16 cellular contexts compared by ENCODE assay signal in the genomic region with DNA sequence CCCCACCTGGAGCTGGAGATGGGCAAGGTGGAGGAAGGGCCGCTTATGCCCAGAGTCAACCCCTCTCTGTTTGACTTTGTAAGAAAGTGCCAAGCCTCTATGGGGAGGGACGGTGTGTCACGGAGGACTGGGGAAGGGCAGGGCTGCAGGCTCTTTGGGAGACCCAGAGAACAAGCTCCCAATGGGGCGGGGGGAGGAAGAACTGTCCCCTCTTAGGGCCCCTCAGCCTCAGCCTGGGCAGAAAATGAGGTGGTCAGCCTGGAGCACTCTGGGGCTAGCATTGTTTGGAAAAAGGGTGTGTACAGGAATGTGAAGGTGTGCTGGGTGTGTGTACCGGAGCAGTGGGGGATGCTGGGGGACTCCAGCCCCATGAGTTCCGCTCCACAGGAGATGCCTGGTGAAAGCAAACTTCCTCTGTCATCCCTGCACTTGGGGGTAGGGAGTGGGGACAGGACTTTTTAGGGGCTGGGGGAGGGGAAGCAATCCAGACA. TPM values are rescaled to one million over a fixed set of nuclear protein-coding genes. Genes with fewer than 3 reads are reported as not detected.
DNase-seq lines count a peak whose midpoint lies in the region; ATAC-seq, FAIRE-seq and TF ChIP-seq lines count a peak whose summit lies in the region.
"Had no signal": no experiment of that assay in that cellular context is flagged by ENCODE, and none has a peak within 500 bp of the region (broad histone marks: within the 10 kb centered on the region; RNA-seq: fewer than 3 reads in every experiment).

No MANE protein-coding gene starts in this region.

- FAIRE-seq in small intestine (lab: Jason Lieb, UNC) (no peak), RCC 7860 (lab: Jason Lieb, UNC) (no peak)

- peaks cover 73% of the 10 kb centered on the region for H3K4me1 Mint-ChIP-seq in WTC11

- peak overlapping the region; percentile 83 for H3K4me3 ChIP-seq in HUES6 (ENCODE audit: low read depth, low read length)
- H3K4me3 ChIP-seq in small intestine (ENCODE audit: low read depth in 1 of 2, low read length in 2 of 2): no peak overlapping the region

- H3K9me3 ChIP-seq in HUES6 (ENCODE audit: control insufficient read depth, insufficient read depth, low read depth, low read length) (no peaks in the 10 kb centered on the region), small intestine (ENCODE audit: control insufficient read depth, low read depth) (no peaks in the 10 kb centered on the region)

- H3K9me3 Mint-ChIP-seq in WTC11: no peaks in the 10 kb centered on the region

- H3K4me3 Mint-ChIP-seq in WTC11: peak overlapping the region; percentile 88
- H3K4me3 Mint-ChIP-seq: activated naive CD8-positive, alpha-beta T cell had no signal

- no peaks in the 10 kb centered on the region for H3K27me3 ChIP-seq in HUES6 (ENCODE audit: control insufficient read depth, insufficient read depth, low read length)
- H3K27me3 ChIP-seq in small intestine (ENCODE audit: control insufficient read depth in 2 of 2, insufficient read depth in 2 of 2, low read length in 2 of 2): no peaks in the 10 kb centered on the region

- H3K27ac ChIP-seq in HUES6 (ENCODE audit: low read depth, low read length) (peak overlapping the region; percentile 34; the same call in 1 of the 2 replicates), small intestine (ENCODE audit: low read depth in 1 of 2, low read length in 1 of 2) (peak overlapping the region; percentile 97 to 99)

- H3K36me3 Mint-ChIP-seq in WTC11: peaks cover 6% of the 10 kb centered on the region; the same call in 1 of the 2 replicates
- H3K36me3 Mint-ChIP-seq: activated naive CD8-positive, alpha-beta T cell had no signal

- peak overlapping the region; percentile 21 for H3K9ac ChIP-seq in HUES6 (ENCODE audit: low read length)

- no peak for TF ChIP-seq CTCF in WTC11 (IDR thresholded peaks at IDR 0.05)

- CTCF ChIA-PET in WTC11 (lab: Charles Lee): interaction anchor here (1.5 to 4.8 kb wide), 5 partner anchors 20 to 79 kb away, joined by 4 to 23 read pairs (median 14); a partner anchor contains a TSS

- POLR2A ChIA-PET in WTC11 (lab: Charles Lee): no interaction called here

- H3K27me3 Mint-ChIP-seq in WTC11 (ENCODE audit: low read depth): peaks cover 3% of the 10 kb centered on the region; the same call in 1 of the 2 replicates

- peaks cover 64% of the 10 kb centered on the region for H3K4me1 ChIP-seq in HUES6 (ENCODE audit: control insufficient read depth, insufficient read depth, low read length)
- H3K4me1 ChIP-seq in small intestine (ENCODE audit: control insufficient read depth in 2 of 2, insufficient read depth in 1 of 2, low read depth in 1 of 2, low read length in 1 of 2): peaks cover 0 to 3% of the 10 kb centered on the region in 2 donors

- H3K27ac Mint-ChIP-seq in WTC11: peak overlapping the region; percentile 80
- H3K27ac Mint-ChIP-seq: activated naive CD8-positive, alpha-beta T cell had no signal

- peaks cover 8% of the 10 kb centered on the region for H3K36me3 ChIP-seq in HUES6 (ENCODE audit: control insufficient read depth, insufficient read depth, low read length)
- H3K36me3 ChIP-seq in small intestine (ENCODE audit: control insufficient read depth in 2 of 2, insufficient read depth in 2 of 2, low read length in 2 of 2): peaks cover 0 to 4% of the 10 kb centered on the region in 2 donors

- no peak; the same call in none of the 2 replicates for ATAC-seq in WTC11

- DNase-seq in WTC11 (ENCODE audit: low spot score) (no peak), kidney tubule cell (ENCODE audit: low spot score) (peak; percentile 57), small intestine (peak; percentile 65), SKM-1 treated with dmso at 0.1 percent for 144 hours (lab: John Stamatoyannopoulos, UW; ENCODE audit: unreplicated experiment) (no peak), RCC 7860 (ENCODE audit: low spot score) (no peak), mesenteric fat pad (ENCODE audit: low spot score) (no peak), NCI-H128 (lab: John Stamatoyannopoulos, UW; ENCODE audit: unreplicated experiment) (no peak)
- DNase-seq: C1 segment of cervical spinal cord; hippocampal formation; stimulated activated CD4-positive, alpha-beta T cell treated with anti-CD3 and anti-CD28 coated beads, Interleukin-4, amount 100 ng/mL, for 1 hour; SW 1271 had no signal

- 30 to 63% (median 53%) methylated on average over 6 of the region's 6 CpGs for WGBS in small intestine, 3 donors

TF ChIP-seq in WTC11, 78 proteins besides CTCF, POLR2A, EP300 and RAD21:
- TF ChIP-seq, protein P1, sequence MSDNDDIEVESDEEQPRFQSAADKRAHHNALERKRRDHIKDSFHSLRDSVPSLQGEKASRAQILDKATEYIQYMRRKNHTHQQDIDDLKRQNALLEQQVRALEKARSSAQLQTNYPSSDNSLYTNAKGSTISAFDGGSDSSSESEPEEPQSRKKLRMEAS (CRISPR knock-in tag; IDR thresholded peaks at IDR 0.05): no peak
- TF ChIP-seq EMX1 (CRISPR knock-in tag; IDR thresholded peaks at IDR 0.05): no peak
- TF ChIP-seq, protein P2, sequence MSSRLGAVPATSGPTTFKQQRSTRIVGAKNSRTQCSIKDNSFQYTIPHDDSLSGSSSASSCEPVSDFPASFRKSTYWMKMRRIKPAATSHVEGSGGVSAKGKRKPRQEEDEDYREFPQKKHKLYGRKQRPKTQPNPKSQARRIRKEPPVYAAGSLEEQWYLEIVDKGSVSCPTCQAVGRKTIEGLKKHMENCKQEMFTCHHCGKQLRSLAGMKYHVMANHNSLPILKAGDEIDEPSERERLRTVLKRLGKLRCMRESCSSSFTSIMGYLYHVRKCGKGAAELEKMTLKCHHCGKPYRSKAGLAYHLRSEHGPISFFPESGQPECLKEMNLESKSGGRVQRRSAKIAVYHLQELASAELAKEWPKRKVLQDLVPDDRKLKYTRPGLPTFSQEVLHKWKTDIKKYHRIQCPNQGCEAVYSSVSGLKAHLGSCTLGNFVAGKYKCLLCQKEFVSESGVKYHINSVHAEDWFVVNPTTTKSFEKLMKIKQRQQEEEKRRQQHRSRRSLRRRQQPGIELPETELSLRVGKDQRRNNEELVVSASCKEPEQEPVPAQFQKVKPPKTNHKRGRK (CRISPR knock-in tag; IDR thresholded peaks at IDR 0.05; ENCODE audit: borderline replicate concordance): no peak
- no peak for TF ChIP-seq TEAD1 (CRISPR knock-in tag; IDR thresholded peaks at IDR 0.05)
- TF ChIP-seq TEAD4 (CRISPR knock-in tag; IDR thresholded peaks at IDR 0.05): no peak
- TF ChIP-seq, protein P3, sequence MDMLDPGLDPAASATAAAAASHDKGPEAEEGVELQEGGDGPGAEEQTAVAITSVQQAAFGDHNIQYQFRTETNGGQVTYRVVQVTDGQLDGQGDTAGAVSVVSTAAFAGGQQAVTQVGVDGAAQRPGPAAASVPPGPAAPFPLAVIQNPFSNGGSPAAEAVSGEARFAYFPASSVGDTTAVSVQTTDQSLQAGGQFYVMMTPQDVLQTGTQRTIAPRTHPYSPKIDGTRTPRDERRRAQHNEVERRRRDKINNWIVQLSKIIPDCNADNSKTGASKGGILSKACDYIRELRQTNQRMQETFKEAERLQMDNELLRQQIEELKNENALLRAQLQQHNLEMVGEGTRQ (CRISPR knock-in tag; IDR thresholded peaks at IDR 0.05): no peak
- TF ChIP-seq JAZF1 (CRISPR knock-in tag; IDR thresholded peaks at IDR 0.05): no peak
- TF ChIP-seq ESRRA (CRISPR knock-in tag; IDR thresholded peaks at IDR 0.05; ENCODE audit: borderline replicate concordance): no peak
- TF ChIP-seq SOX15 (CRISPR knock-in tag; IDR thresholded peaks at IDR 0.05): no peak
- TF ChIP-seq, protein P4, sequence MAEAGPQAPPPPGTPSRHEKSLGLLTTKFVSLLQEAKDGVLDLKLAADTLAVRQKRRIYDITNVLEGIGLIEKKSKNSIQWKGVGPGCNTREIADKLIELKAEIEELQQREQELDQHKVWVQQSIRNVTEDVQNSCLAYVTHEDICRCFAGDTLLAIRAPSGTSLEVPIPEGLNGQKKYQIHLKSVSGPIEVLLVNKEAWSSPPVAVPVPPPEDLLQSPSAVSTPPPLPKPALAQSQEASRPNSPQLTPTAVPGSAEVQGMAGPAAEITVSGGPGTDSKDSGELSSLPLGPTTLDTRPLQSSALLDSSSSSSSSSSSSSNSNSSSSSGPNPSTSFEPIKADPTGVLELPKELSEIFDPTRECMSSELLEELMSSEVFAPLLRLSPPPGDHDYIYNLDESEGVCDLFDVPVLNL (CRISPR knock-in tag; IDR thresholded peaks at IDR 0.05; ENCODE audit: borderline replicate concordance, low read depth): no peak
- no peak for TF ChIP-seq RORB (CRISPR knock-in tag; IDR thresholded peaks at IDR 0.05)

RNA-seq across cellular contexts. Expression of a gene that starts 1.2 kb away (rescaled TPM):
- total RNA-seq in WTC11 (2021) (41.2 to 47.9 TPM (median 47.6 TPM) in 3 replicates), mesenteric fat pad (0.16 TPM)
- polyA plus RNA-seq in small intestine: 100 to 1,000 TPM in 2 of 3 donors, 10 to 100 TPM in 1; 58.7 to 192 (median 165) TPM

RNA-seq across cellular contexts. Expression of a gene that starts 20.7 kb away (rescaled TPM):
- total RNA-seq in WTC11 (2021) (0.14 to 0.16 TPM in 2 of 3 replicates, not detected in the other), mesenteric fat pad (not detected)
- polyA plus RNA-seq in small intestine: under 1 TPM in 1 of 3 donors, not detected in 2; 0.07 TPM
- total RNA-seq: cardiac septum, M059J, myocyte had no signal

Comparison
In these comparisons a context has a peak if more than half of its experiments do, and no peak if none do; other contexts are left out.
1. DNase-seq: peak in kidney tubule cell (single experiment) and small intestine (single experiment); none in WTC11 (single experiment), SKM-1 treated with dmso at 0.1 percent for 144 hours (single experiment), RCC 7860 (single experiment), mesenteric fat pad (single experiment) and NCI-H128 (single experiment).
2. RNA of a gene that starts 1.2 kb away (total RNA-seq): 41.2 to 47.9 TPM in WTC11; 0.16 TPM in mesenteric fat pad (single experiment); every median in the first group is over 10 times any median in the second.